Comparison of ENCODE assay signal across 12 cellular contexts in the genomic region with DNA sequence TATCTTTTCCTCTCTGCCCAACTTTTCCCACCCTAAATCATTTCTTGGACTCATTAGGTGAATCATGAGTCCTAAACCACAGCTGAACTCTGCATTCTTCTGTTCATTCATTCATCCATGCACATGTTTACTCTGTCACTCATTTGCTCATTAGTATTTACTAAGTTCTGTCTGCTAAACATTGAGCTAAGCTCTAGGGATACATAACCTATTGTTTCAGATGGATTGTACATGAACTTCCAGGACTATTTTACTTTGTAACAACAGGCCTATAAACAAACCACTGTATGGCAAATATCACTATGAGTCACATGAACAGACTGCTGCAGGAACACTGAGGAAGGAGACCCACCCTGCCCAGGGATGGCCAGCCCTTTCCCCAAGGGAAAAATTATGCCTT. TPM values are rescaled to one million over a fixed set of nuclear protein-coding genes. Genes with fewer than 3 reads are reported as not detected.
DNase-seq lines count a peak whose midpoint lies in the region; ATAC-seq and TF ChIP-seq lines count a peak whose summit lies in the region.
"Had no signal": no experiment of that assay in that cellular context is flagged by ENCODE, and none has a peak within 500 bp of the region (broad histone marks: within the 10 kb centered on the region; RNA-seq: fewer than 3 reads in every experiment).

No MANE protein-coding gene starts in this region.

- H3K27me3 Mint-ChIP-seq in nephron progenitor cell (ENCODE audit: low read depth, poor library complexity): peaks cover 3% of the 10 kb centered on the region

- H3K4me1 Mint-ChIP-seq in nephron progenitor cell: peaks cover 17% of the 10 kb centered on the region

- POLR2A ChIA-PET in BJ (lab: Charles Lee): no interaction called here

- no peak overlapping the region for H3K4me3 Mint-ChIP-seq in nephron progenitor cell

- no peak overlapping the region for H3K4me3 ChIP-seq in BJ (ENCODE audit: low read depth, low read length)
- H3K4me3 ChIP-seq in epithelial cell of esophagus (ENCODE audit: low read length): no peak overlapping the region

- H3K36me3 ChIP-seq in BJ (ENCODE audit: control insufficient read depth, insufficient read depth, low read length): no peaks in the 10 kb centered on the region
- H3K36me3 ChIP-seq: neutrophil had no signal

- CTCF ChIA-PET in BJ (lab: Yijun Ruan, JAX): interaction anchor here (1.6 kb wide), 1 partner anchor 15 kb away, joined by 4 read pairs; a partner anchor contains a TSS

- H3K27me3 ChIP-seq in BJ (ENCODE audit: control insufficient read depth, insufficient read depth, low read length): no peaks in the 10 kb centered on the region

- ATAC-seq in GM18909 (IDR thresholded peaks at IDR 0.05; ENCODE audit: poor library complexity, unreplicated experiment) (no peak), HG02981 (IDR thresholded peaks at IDR 0.05; ENCODE audit: unreplicated experiment) (no peak), GM19395 (IDR thresholded peaks at IDR 0.05; ENCODE audit: unreplicated experiment) (no peak)
- ATAC-seq: activated CD4-positive, CD25-positive, alpha-beta regulatory T cell treated with anti-CD3 and anti-CD28 coated beads, Interleukin-2, amount 50 U/mL, for 24 hours had no signal

- H3K36me3 Mint-ChIP-seq in nephron progenitor cell (ENCODE audit: low read depth): no peaks in the 10 kb centered on the region

- DNase-seq in BJ (ENCODE audit: low read depth): peak; percentile 65
- DNase-seq in NCI-H226: peak; percentile 43
- peak; percentile 79 for DNase-seq in epithelial cell of esophagus (ENCODE audit: low read depth)
- DNase-seq in nephron progenitor cell: no peak
- DNase-seq in NOMO-1 (lab: John Stamatoyannopoulos, UW; ENCODE audit: unreplicated experiment in 2 of 2): no peak
- DNase-seq: activated naive CD4-positive, alpha-beta T cell treated with anti-CD3 and anti-CD28 coated beads, Interleukin-2, amount 50 U/mL, for 16 hours; head of caudate nucleus had no signal

- peak overlapping the region; percentile 20 for H3K27ac Mint-ChIP-seq in nephron progenitor cell

- no peaks in the 10 kb centered on the region for H3K9me3 Mint-ChIP-seq in nephron progenitor cell

- TF ChIP-seq CTCF in BJ (IDR thresholded peaks at IDR 0.05; ENCODE audit: insufficient read depth, low read depth, low read length) (no peak), epithelial cell of esophagus (IDR thresholded peaks at IDR 0.05; ENCODE audit: insufficient read depth, low read depth, low read length, missing control alignments) (no peak), nephron progenitor cell (IDR thresholded peaks at IDR 0.05) (no peak)

RNA-seq across cellular contexts. Expression of a gene that starts 14.6 kb away (rescaled TPM):
- polyA plus RNA-seq in BJ (2011; rRNA removed): 7.2 and 15.3 TPM in 2 replicates
- polyA minus RNA-seq in BJ (2011; rRNA and poly(A)+ RNA removed): 2.6 and 2.8 TPM in 2 replicates

Comparison
In these comparisons a context has a peak if more than half of its experiments do, and no peak if none do; other contexts are left out.
1. DNase-seq: peak in BJ (single experiment), NCI-H226 (single experiment) and epithelial cell of esophagus (single experiment); none in nephron progenitor cell (single experiment) and NOMO-1 (0 of 2).